ENCODE assay signal across 10 cellular contexts in the genomic region with DNA sequence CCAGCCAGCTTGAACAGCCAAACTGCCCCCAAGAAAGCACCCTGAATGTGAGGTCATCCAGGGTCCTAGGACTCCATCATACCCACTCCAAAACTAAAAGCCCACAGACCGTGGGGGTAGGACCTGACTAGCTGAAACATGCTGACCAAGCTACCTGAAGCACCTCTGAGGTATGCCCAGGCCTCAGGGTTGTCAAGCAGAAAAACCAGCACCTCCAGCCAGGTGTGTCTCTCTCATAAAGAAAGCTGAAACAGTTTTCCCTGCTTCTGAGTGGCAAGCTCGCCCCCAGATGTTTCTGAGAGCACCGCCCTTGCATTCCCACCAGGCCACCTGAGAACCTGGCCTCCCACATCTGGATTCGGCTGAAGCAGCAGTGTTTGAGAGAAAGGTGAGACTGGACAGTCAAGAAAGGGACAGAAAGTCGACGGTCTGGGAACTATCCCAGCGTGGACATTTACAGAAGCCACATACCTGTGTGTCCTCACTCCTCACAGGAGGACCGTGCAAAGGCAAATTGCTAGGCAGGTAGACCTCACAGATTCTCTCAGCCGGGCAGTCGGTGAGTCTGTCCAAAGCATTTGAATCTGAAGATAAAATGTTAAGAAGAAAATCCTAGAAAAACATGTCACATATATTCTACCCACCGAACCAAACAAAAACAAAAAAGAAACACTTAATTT.
DNase-seq lines count a peak whose midpoint lies in the region; ATAC-seq and TF ChIP-seq lines count a peak whose summit lies in the region.
"Had no signal": no experiment of that assay in that cellular context is flagged by ENCODE, and none has a peak within 500 bp of the region (broad histone marks: within the 10 kb centered on the region; RNA-seq: fewer than 3 reads in every experiment).

No MANE protein-coding gene starts in this region.

- H3K27ac ChIP-seq in heart right ventricle = peak overlapping the region in 2 of 10 donors; percentile 78 to 84
- no peak overlapping the region for H3K27ac ChIP-seq in endodermal cell (ENCODE audit: low read depth, low read length)
- no peak overlapping the region for H3K27ac ChIP-seq in neural progenitor cell
- H3K27ac ChIP-seq in uterus = peak overlapping the region in 1 of 2 donors; percentile 68

- H3K4me3 ChIP-seq in heart right ventricle = peak overlapping the region in 9 of 10 donors; percentile 53 to 77 (median 66)
- H3K4me3 ChIP-seq in endodermal cell (ENCODE audit: low read length) = no peak overlapping the region
- no peak overlapping the region for H3K4me3 ChIP-seq in neural progenitor cell
- peak overlapping the region; percentile 40 to 45 for H3K4me3 ChIP-seq in uterus
- no peak overlapping the region for H3K4me3 ChIP-seq in H7 (ENCODE audit: insufficient read depth, low read depth, low read length)

- intact Hi-C loops in heart right ventricle (cut with DNase I) (loop anchor here in 9 of 10 donors (1.0 to 10.0 kb wide), 15 partner anchors 66 to 489 kb away; a partner anchor contains a TSS), Right ventricle myocardium superior (cut with DNase I) (loop anchor here (5.0 kb wide), 2 partner anchors 114 to 319 kb away; a partner anchor contains a TSS), uterus (cut with DNase I; ENCODE audit: low total_unique reads) (no loop called here)

- TF ChIP-seq POLR2A in uterus (IDR thresholded peaks at IDR 0.05) = no peak

- H3K4me3 Mint-ChIP-seq in endodermal cell = peak overlapping the region; percentile 84
- peak overlapping the region; percentile 96 for H3K4me3 Mint-ChIP-seq in neural progenitor cell

- no peak for ATAC-seq in heart right ventricle
- ATAC-seq in Right ventricle myocardium superior (ENCODE audit: poor library complexity) = no peak
- ATAC-seq: T-helper 17 cell had no signal

- H3K9me3 Mint-ChIP-seq in endodermal cell = peaks cover 28% of the 10 kb centered on the region
- peaks cover 10% of the 10 kb centered on the region for H3K9me3 Mint-ChIP-seq in neural progenitor cell

- TF ChIP-seq CTCF in heart right ventricle (IDR thresholded peaks at IDR 0.05) = no peak
- TF ChIP-seq CTCF in endodermal cell (conservative IDR thresholded peaks at IDR 0.05) = no peak
- no peak for TF ChIP-seq CTCF in neural progenitor cell (IDR thresholded peaks at IDR 0.05)
- TF ChIP-seq CTCF in uterus (IDR thresholded peaks at IDR 0.05) = no peak

- H3K4me2 ChIP-seq in neural progenitor cell = no peak overlapping the region

- H2AFZ ChIP-seq in neural progenitor cell (replicated peaks) = no peak overlapping the region

- DNase-seq in heart right ventricle (no peak), Right ventricle myocardium superior (no peak), endodermal cell (no peak), neural progenitor cell (ENCODE audit: low spot score) (no peak), uterus (no peak), H7 (no peak), hepatic stellate cell (ENCODE audit: low spot score) (no peak)
- no peak for DNase-seq in stimulated activated CD4-positive, alpha-beta T cell treated with anti-CD3 and anti-CD28 coated beads, Interleukin-4, amount 100 ng/mL, for 24 hours
- DNase-seq: T-helper 17 cell had no signal

- H3K27ac Mint-ChIP-seq in endodermal cell (no peak overlapping the region), neural progenitor cell (no peak overlapping the region)
- H3K27ac Mint-ChIP-seq: T-helper 17 cell had no signal

- H3K4me1 ChIP-seq in heart right ventricle (peaks cover 0 to 29% (median 23%) of the 10 kb centered on the region in 9 donors), endodermal cell (ENCODE audit: control insufficient read depth, insufficient read depth, low read length) (no peaks in the 10 kb centered on the region), neural progenitor cell (no peaks in the 10 kb centered on the region), uterus (no peaks in the 10 kb centered on the region)

- H3K9me3 ChIP-seq in heart right ventricle (no peaks in the 10 kb centered on the region), endodermal cell (ENCODE audit: control insufficient read depth, low read length) (no peaks in the 10 kb centered on the region), neural progenitor cell (ENCODE audit: low read depth) (no peaks in the 10 kb centered on the region), uterus (no peaks in the 10 kb centered on the region)
- H3K9me3 ChIP-seq: left lung had no signal

- no peaks in the 10 kb centered on the region for H3K79me2 ChIP-seq in neural progenitor cell (ENCODE audit: low read depth)

- H3K27me3 Mint-ChIP-seq in endodermal cell (ENCODE audit: insufficient read depth) (peaks cover 18% of the 10 kb centered on the region), neural progenitor cell (ENCODE audit: insufficient read depth, low read depth) (peaks cover 6% of the 10 kb centered on the region)

- H4K20me1 ChIP-seq in neural progenitor cell (ENCODE audit: low read depth) = no peaks in the 10 kb centered on the region

- H3K4me1 Mint-ChIP-seq in endodermal cell = peaks cover 9% of the 10 kb centered on the region
- peaks cover 9% of the 10 kb centered on the region for H3K4me1 Mint-ChIP-seq in neural progenitor cell

- 76 to 77% methylated on average over 11 of the region's 11 CpGs for WGBS in heart right ventricle, 2 donors
- 90 to 93% methylated on average over 6 to 10 of the region's 11 CpGs for whole genome bisulfite sequencing in endodermal cell (ENCODE audit: insufficient coverage in 1 of 2, insufficient read length in 1 of 2), 2 experiments

- H3K27me3 ChIP-seq in heart right ventricle (no peaks in the 10 kb centered on the region), endodermal cell (ENCODE audit: control insufficient read depth, insufficient read depth, low read length, poor library complexity, severe bottlenecking) (no peaks in the 10 kb centered on the region), neural progenitor cell (peaks cover 7% of the 10 kb centered on the region), uterus (no peaks in the 10 kb centered on the region), H7 (ENCODE audit: control insufficient read depth, insufficient read depth, low read length) (peaks cover 7% of the 10 kb centered on the region)
- H3K27me3 ChIP-seq: left lung had no signal

- no peaks in the 10 kb centered on the region for H3K36me3 Mint-ChIP-seq in endodermal cell (ENCODE audit: low read depth)
- H3K36me3 Mint-ChIP-seq in neural progenitor cell = peaks cover 2% of the 10 kb centered on the region

- H3K36me3 ChIP-seq in heart right ventricle (no peaks in the 10 kb centered on the region), endodermal cell (ENCODE audit: control insufficient read depth, insufficient read depth, low read length) (no peaks in the 10 kb centered on the region), neural progenitor cell (no peaks in the 10 kb centered on the region), uterus (no peaks in the 10 kb centered on the region), H7 (replicated peaks; ENCODE audit: control insufficient read depth, insufficient read depth, low read length) (no peaks in the 10 kb centered on the region)
- H3K36me3 ChIP-seq: left lung had no signal

- H3F3A ChIP-seq in neural progenitor cell (ENCODE audit: low read depth) = no peaks in the 10 kb centered on the region

- H3K9ac ChIP-seq in endodermal cell (ENCODE audit: extremely low read depth, low read length, poor library complexity, severe bottlenecking) = no peak overlapping the region
- no peak overlapping the region for H3K9ac ChIP-seq in neural progenitor cell

Comparison
In these comparisons a context has a peak if more than half of its experiments do, and no peak if none do; other contexts are left out.
1. H3K4me3 ChIP-seq: peak in heart right ventricle (9 of 10) and uterus (2 of 2); none in endodermal cell (single experiment), neural progenitor cell (single experiment) and H7 (single experiment).